1 cellular context compared by ENCODE assay signal in the genomic region with DNA sequence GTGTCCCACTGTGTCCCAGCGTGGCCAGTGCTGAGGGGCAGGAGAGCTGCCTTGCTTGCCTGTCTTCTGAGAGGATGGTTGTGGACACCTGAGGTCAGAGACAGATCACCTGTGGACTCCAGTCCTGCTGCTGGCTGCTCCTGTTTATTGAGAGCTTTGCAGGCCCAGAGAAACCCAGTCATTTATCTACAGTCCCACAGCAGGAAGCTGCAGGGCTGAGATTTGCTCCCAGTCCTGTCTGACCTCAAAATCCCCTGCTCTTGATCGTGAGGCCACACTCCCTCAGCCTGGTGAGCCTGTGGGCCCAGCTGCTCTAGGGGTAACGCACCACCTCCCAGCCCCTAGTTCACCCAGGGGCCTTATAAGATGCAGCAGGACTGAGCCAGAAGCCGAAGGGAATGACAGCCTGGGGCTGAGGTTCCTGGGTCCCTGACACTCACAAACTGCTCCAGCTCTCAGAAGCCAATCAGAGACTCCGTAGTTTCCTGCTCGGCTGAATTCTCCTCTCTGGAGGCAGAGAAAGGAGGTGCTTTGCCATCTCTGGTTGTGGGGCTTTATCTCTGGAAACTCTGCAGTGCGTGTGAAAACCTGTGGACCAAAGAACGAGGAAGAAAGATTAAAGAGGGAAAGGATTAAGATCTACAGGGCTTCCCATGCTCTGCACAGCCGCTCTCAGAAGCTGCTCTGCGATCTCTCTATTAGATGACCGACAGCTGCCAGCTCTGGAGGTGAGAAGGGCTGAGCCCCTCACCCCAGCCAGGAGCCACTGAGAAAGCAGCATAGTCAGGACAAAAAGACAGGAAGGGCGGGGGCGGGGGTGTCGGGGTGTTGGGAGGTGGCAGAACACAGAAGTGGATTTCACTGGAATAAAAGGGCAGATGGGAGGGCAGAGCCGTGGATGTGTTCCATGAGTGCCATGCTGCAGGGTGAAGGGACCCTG.
TF ChIP-seq lines count a peak whose summit lies in the region.

No MANE protein-coding gene starts in this region.

TF ChIP-seq in H1, 55 proteins besides CTCF, POLR2A, EP300 and RAD21:
- no peak for TF ChIP-seq SIRT6 (IDR thresholded peaks at IDR 0.05; ENCODE audit: low read length)
- TF ChIP-seq CREB1 (IDR thresholded peaks at IDR 0.05): no peak
- TF ChIP-seq TAF1 (IDR thresholded peaks at IDR 0.05; ENCODE audit: low read depth, low read length): no peak
- TF ChIP-seq ASH2L (IDR thresholded peaks at IDR 0.05; ENCODE audit: low read length): no peak
- TF ChIP-seq BRCA1 (IDR thresholded peaks at IDR 0.05; ENCODE audit: low read depth, low read length): no peak
- no peak for TF ChIP-seq TCF12 (IDR thresholded peaks at IDR 0.05; ENCODE audit: low read depth, low read length)
- no peak for TF ChIP-seq SAP30 (IDR thresholded peaks at IDR 0.05; ENCODE audit: insufficient read depth, insufficient replicate concordance, low read length)
- no peak for TF ChIP-seq KDM1A (IDR thresholded peaks at IDR 0.05; ENCODE audit: borderline replicate concordance, low read length)
- TF ChIP-seq KDM4A (IDR thresholded peaks at IDR 0.05; ENCODE audit: low read depth, low read length, severe bottlenecking): no peak
- no peak for TF ChIP-seq ZNF274 (IDR thresholded peaks at IDR 0.05; ENCODE audit: borderline replicate concordance, extremely low read depth, low read length)
- TF ChIP-seq, protein P1, sequence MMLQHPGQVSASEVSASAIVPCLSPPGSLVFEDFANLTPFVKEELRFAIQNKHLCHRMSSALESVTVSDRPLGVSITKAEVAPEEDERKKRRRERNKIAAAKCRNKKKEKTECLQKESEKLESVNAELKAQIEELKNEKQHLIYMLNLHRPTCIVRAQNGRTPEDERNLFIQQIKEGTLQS (IDR thresholded peaks at IDR 0.05; ENCODE audit: insufficient read depth, low read depth, low read length): no peak
